Comparison of ENCODE assay signal across 13 cellular contexts in genomic region chr17:290626-291025, GRCh38.
"Had no signal": no experiment of that assay in that cellular context is flagged by ENCODE, and none has a peak within 500 bp of the region (broad histone marks: within the 10 kb centered on the region; RNA-seq: fewer than 3 reads in every experiment).

No MANE protein-coding gene starts in this region.

- H3K4me3 ChIP-seq: esophagus muscularis mucosa, smooth muscle cell had no signal

- H3K36me3 ChIP-seq: esophagus muscularis mucosa had no signal

- H3K4me2 ChIP-seq: smooth muscle cell had no signal

- H3K4me1 ChIP-seq: esophagus muscularis mucosa had no signal

- FAIRE-seq: bronchial epithelial cell, colon had no signal

- H3K9me3 ChIP-seq: esophagus muscularis mucosa had no signal

- ATAC-seq: activated CD8-positive, alpha-beta memory T cell treated with anti-CD3 and anti-CD28 coated beads, Interleukin-2, amount 10 ng/mL, durations not matched to agents 7 days and 5 days; left colon; natural killer cell treated with Interleukin-12 subunit alpha and Interleukin-12 subunit beta and Interleukin-15 and Interleukin-18, amount 100 ng/mL, for 72 hours; stimulated activated memory B cell treated with anti-CD40 and anti-IgM and Interleukin-4, amounts not matched to agents 10 μg/mL and 1 μg/mL and 100 μg/mL, for 72 hours had no signal

- H3K27ac ChIP-seq: esophagus muscularis mucosa had no signal

- DNase-seq: activated CD8-positive, alpha-beta memory T cell treated with anti-CD3 and anti-CD28 coated beads, Interleukin-2, amount 10 ng/mL, durations not matched to agents 7 days and 5 days; activated effector memory CD4-positive, alpha-beta T cell treated with Interleukin-2 at 50 U/mL for 16 hours; activated T-cell treated with anti-CD3 and anti-CD28 coated beads, Interleukin-2, amount 50 U/mL, for 24 hours; anterior cingulate cortex; glutamatergic neuron; T-helper 2 cell had no signal
